In genomic region chr1:73593804-73594203, GRCh38 we compare ENCODE assay signal across 13 cellular contexts.
DNase-seq lines count a peak whose midpoint lies in the region; ATAC-seq, FAIRE-seq and TF ChIP-seq lines count a peak whose summit lies in the region.
"Had no signal": no experiment of that assay in that cellular context is flagged by ENCODE, and none has a peak within 500 bp of the region (broad histone marks: within the 10 kb centered on the region; RNA-seq: fewer than 3 reads in every experiment).

No MANE protein-coding gene starts in this region.

- H3K4me2 ChIP-seq in keratinocyte (ENCODE audit: control insufficient read depth, extremely low read depth, insufficient read depth, low read depth, low read length) (peak overlapping the region; percentile 84), smooth muscle cell (peak overlapping the region; percentile 66)

- no peaks in the 10 kb centered on the region for H3K79me2 ChIP-seq in keratinocyte (ENCODE audit: control insufficient read depth, insufficient read depth, low read length)
- no peaks in the 10 kb centered on the region for H3K79me2 ChIP-seq in smooth muscle cell (ENCODE audit: low read depth)

- H3K9me3 ChIP-seq in SJCRH30 (replicated peaks) (no peaks in the 10 kb centered on the region), keratinocyte (ENCODE audit: control insufficient read depth, low read depth, low read length) (no peaks in the 10 kb centered on the region), smooth muscle cell (replicated peaks; ENCODE audit: low read depth) (no peaks in the 10 kb centered on the region), uterus (no peaks in the 10 kb centered on the region)
- H3K9me3 ChIP-seq: vagina had no signal

- TF ChIP-seq CTCF in keratinocyte (optimal IDR thresholded peaks at IDR 0.05 in 1 of 3, IDR thresholded peaks at IDR 0.05 in 1 of 3, conservative IDR thresholded peaks at IDR 0.05 in 1 of 3; ENCODE audit: extremely low read depth in 1 of 3, insufficient read depth in 2 of 3, low read length in 3 of 3): no peak
- TF ChIP-seq CTCF in smooth muscle cell (IDR thresholded peaks at IDR 0.05; ENCODE audit: borderline replicate concordance, insufficient read depth, poor library complexity, severe bottlenecking): no peak
- no peak for TF ChIP-seq CTCF in uterus (IDR thresholded peaks at IDR 0.05)

- dilution Hi-C loops in keratinocyte (cut with MboI; ENCODE audit: extremely low pct_ligation_motif_present, low sequenced_read_pairs): no loop called here

- H3K4me3 ChIP-seq in SJCRH30: peak overlapping the region; percentile 39
- peak overlapping the region in 2 of 3 experiments; percentile 26 to 44 for H3K4me3 ChIP-seq in keratinocyte (ENCODE audit: control insufficient read depth in 2 of 3, extremely low read depth in 1 of 3, insufficient read depth in 2 of 3, low read depth in 1 of 3, low read length in 3 of 3)
- H3K4me3 ChIP-seq in smooth muscle cell: peak overlapping the region; percentile 14
- H3K4me3 ChIP-seq in uterus: no peak overlapping the region
- H3K4me3 ChIP-seq: cardiac muscle cell had no signal

- H3K9me1 ChIP-seq in keratinocyte (ENCODE audit: control insufficient read depth, extremely low read depth, insufficient read depth, low read length): no peaks in the 10 kb centered on the region

- no peak overlapping the region for H3K27ac ChIP-seq in SJCRH30
- peak overlapping the region; percentile 52 for H3K27ac ChIP-seq in keratinocyte (ENCODE audit: control insufficient read depth, insufficient read depth, low read length)
- H3K27ac ChIP-seq in smooth muscle cell (ENCODE audit: low read depth): peak overlapping the region; percentile 10
- H3K27ac ChIP-seq in uterus: no peak overlapping the region
- H3K27ac ChIP-seq: vagina had no signal

- FAIRE-seq in H54 (lab: Jason Lieb, UNC) (peak; percentile 89), keratinocyte (lab: Jason Lieb, UNC) (peak; percentile 78)
- FAIRE-seq: HTR-8/SVneo had no signal

- DNase-seq in H54 (ENCODE audit: insufficient read length, low spot score) (no peak), SJCRH30 (no peak), keratinocyte (ENCODE audit: low read depth, low spot score) (no peak), smooth muscle cell (lab: John Stamatoyannopoulos, UW; ENCODE audit: unreplicated experiment) (no peak), GM19240 (ENCODE audit: insufficient read length, low spot score) (no peak), midbrain (lab: John Stamatoyannopoulos, UW) (no peak), uterus (no peak)
- DNase-seq in stimulated activated naive CD8-positive, alpha-beta T cell treated with anti-CD3 and anti-CD28 coated beads, Interleukin-15, Interleukin-2, amounts not matched to agents 100 U/mL and 50 U/mL, for 24 hours: no peak
- DNase-seq: activated B cell treated with CpG ODN at 0.5 μM for 24 hours, NCI-H2029 treated with DMSO at 0.1 percent for 48 hours had no signal

- H3K9ac ChIP-seq in keratinocyte (ENCODE audit: control insufficient read depth, extremely low read depth, insufficient read depth, low read length) (peak overlapping the region; percentile 11), smooth muscle cell (ENCODE audit: low read depth) (no peak overlapping the region)

- ATAC-seq in stimulated activated naive CD8-positive, alpha-beta T cell treated with anti-CD3 and anti-CD28 coated beads, Interleukin-15, Interleukin-2, amounts not matched to agents 100 U/mL and 50 U/mL, for 24 hours: no peak

- TF ChIP-seq POLR2A in H54 (IDR thresholded peaks at IDR 0.05; ENCODE audit: low read depth, low read length) (no peak), uterus (IDR thresholded peaks at IDR 0.05) (no peak)

- peaks cover 4% of the 10 kb centered on the region for H3F3A ChIP-seq in smooth muscle cell (ENCODE audit: low read depth)

- peak overlapping the region; percentile 84 for H2AFZ ChIP-seq in keratinocyte (ENCODE audit: control insufficient read depth, low read length)
- peak overlapping the region; percentile 8 for H2AFZ ChIP-seq in smooth muscle cell (ENCODE audit: low read depth)

- intact Hi-C loops in uterus (cut with DNase I; ENCODE audit: low total_unique reads): no loop called here

- H3K27me3 ChIP-seq in SJCRH30 (0 out of 2 replicates have a peak, but pooled peaks cover 3% of the 10 kb centered on the region), keratinocyte (ENCODE audit: control insufficient read depth, extremely low read depth, insufficient read depth, low read length) (no peaks in the 10 kb centered on the region), smooth muscle cell (ENCODE audit: low read depth) (no peaks in the 10 kb centered on the region), uterus (no peaks in the 10 kb centered on the region)
- H3K27me3 ChIP-seq: cardiac muscle cell, vagina had no signal

- H3K4me1 ChIP-seq in SJCRH30: peaks cover 6% of the 10 kb centered on the region; the same call in 1 of the 2 replicates
- peaks cover 18% of the 10 kb centered on the region for H3K4me1 ChIP-seq in keratinocyte (ENCODE audit: control insufficient read depth, extremely low read depth, insufficient read depth, low read length)
- H3K4me1 ChIP-seq in smooth muscle cell (ENCODE audit: low read depth): no peaks in the 10 kb centered on the region
- no peaks in the 10 kb centered on the region for H3K4me1 ChIP-seq in uterus
- H3K4me1 ChIP-seq: vagina had no signal

- H3K36me3 ChIP-seq in SJCRH30 (no peaks in the 10 kb centered on the region), keratinocyte (ENCODE audit: control insufficient read depth in 2 of 2, extremely low read depth in 1 of 2, insufficient read depth in 2 of 2, low read length in 2 of 2) (no peaks in the 10 kb centered on the region), smooth muscle cell (ENCODE audit: low read depth) (no peaks in the 10 kb centered on the region), uterus (no peaks in the 10 kb centered on the region)
- H3K36me3 ChIP-seq: cardiac muscle cell, vagina had no signal

- WGBS in smooth muscle cell (ENCODE audit: low lambda C conversion rate): 44% methylated on average over 4 of the region's 4 CpGs

- H4K20me1 ChIP-seq in keratinocyte (ENCODE audit: control insufficient read depth, extremely low read depth, insufficient read depth, low read length) (no peaks in the 10 kb centered on the region), smooth muscle cell (ENCODE audit: low read depth) (no peaks in the 10 kb centered on the region)

Comparison
In these comparisons a context has a peak if more than half of its experiments do, and no peak if none do; other contexts are left out.
1. H3K27ac ChIP-seq: peak in keratinocyte (single experiment) and smooth muscle cell (single experiment); none in SJCRH30 (single experiment) and uterus (0 of 2).
2. H3K4me3 ChIP-seq: peak in SJCRH30 (single experiment), keratinocyte (2 of 3) and smooth muscle cell (single experiment); none in uterus (0 of 2).